Comparison of ENCODE assay signal across 1 cellular context in the genomic region with DNA sequence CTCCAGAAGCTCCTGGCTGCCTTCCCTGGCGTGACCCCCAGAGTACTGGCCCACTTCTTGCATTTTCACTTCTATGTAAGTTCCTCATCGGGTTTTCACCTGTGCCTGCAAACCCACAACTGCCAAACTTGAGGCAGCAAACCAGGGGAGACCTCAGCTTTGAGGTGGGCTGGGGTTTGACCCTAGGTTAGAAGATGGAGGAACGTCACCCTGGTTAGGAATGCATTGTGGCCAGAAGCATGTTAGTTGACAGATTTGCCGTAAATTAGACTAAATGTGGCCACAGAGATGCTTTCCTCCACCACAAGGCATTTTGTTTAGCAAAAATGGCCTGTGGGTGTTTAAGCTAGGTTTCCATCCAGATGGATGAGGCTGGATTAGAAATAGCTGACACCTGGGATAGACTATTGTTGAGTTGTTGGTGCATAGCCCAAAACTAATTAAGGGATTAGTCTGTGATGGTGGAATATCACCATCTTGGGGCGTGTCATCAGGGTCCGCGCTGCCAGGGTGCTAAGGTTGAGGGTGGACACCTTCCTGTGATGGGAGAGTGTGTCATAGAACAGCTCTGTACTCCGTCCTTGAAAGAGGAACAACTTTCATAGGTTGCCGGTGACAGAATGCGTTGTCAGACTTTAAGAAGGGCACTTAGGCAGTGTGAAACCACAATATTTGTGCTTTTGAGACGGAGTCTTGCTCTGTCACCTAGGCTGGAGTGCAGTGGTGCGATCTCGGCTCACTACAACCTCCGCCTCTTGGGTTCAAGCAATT.
TF ChIP-seq lines count a peak whose summit lies in the region.

No MANE protein-coding gene starts in this region.

TF ChIP-seq in HCT116, 20 proteins besides CTCF, POLR2A, EP300 and RAD21 (continued from another document):
- TF ChIP-seq, protein P1, sequence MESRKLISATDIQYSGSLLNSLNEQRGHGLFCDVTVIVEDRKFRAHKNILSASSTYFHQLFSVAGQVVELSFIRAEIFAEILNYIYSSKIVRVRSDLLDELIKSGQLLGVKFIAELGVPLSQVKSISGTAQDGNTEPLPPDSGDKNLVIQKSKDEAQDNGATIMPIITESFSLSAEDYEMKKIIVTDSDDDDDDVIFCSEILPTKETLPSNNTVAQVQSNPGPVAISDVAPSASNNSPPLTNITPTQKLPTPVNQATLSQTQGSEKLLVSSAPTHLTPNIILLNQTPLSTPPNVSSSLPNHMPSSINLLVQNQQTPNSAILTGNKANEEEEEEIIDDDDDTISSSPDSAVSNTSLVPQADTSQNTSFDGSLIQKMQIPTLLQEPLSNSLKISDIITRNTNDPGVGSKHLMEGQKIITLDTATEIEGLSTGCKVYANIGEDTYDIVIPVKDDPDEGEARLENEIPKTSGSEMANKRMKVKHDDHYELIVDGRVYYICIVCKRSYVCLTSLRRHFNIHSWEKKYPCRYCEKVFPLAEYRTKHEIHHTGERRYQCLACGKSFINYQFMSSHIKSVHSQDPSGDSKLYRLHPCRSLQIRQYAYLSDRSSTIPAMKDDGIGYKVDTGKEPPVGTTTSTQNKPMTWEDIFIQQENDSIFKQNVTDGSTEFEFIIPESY (IDR thresholded peaks at IDR 0.05; ENCODE audit: extremely low read depth, insufficient replicate concordance, low read length): no peak
